In genomic region chr10:86335831-86336230, GRCh38 we compare ENCODE assay signal across 21 cellular contexts. TPM values are rescaled to one million over a fixed set of nuclear protein-coding genes. Genes with fewer than 3 reads are reported as not detected.
"Had no signal": no experiment of that assay in that cellular context is flagged by ENCODE, and none has a peak within 500 bp of the region (broad histone marks: within the 10 kb centered on the region; RNA-seq: fewer than 3 reads in every experiment).

No MANE protein-coding gene starts in this region.

- H3K9me3 Mint-ChIP-seq: dendritic cell treated with granulocyte-macrophage colony-stimulating factor and Interleukin-4, amounts not matched to agents 40 ng/mL and 50 ng/mL, for 4 days; effector memory CD8-positive, alpha-beta T cell; immature natural killer cell; nephron had no signal

- H3K27me3 ChIP-seq: right lobe of liver had no signal

- DNase-seq: effector memory CD8-positive, alpha-beta T cell; immature natural killer cell; mesendoderm; naive B cell; occipital lobe; psoas muscle; retina; stimulated activated CD4-positive, alpha-beta T cell treated with anti-CD3 and anti-CD28 coated beads, Interleukin-12 subunit alpha, Interleukin-12 subunit beta, amount 100 ng/mL, for 4 hours; stimulated activated naive CD4-positive, alpha-beta T cell; stomach; trophoblast cell had no signal

- H3K4me3 Mint-ChIP-seq: dendritic cell treated with granulocyte-macrophage colony-stimulating factor and Interleukin-4, amounts not matched to agents 40 ng/mL and 50 ng/mL, for 4 days; effector memory CD8-positive, alpha-beta T cell; immature natural killer cell; naive B cell; nephron had no signal

- H3K27ac Mint-ChIP-seq: dendritic cell treated with granulocyte-macrophage colony-stimulating factor and Interleukin-4, amounts not matched to agents 40 ng/mL and 50 ng/mL, for 4 days; effector memory CD8-positive, alpha-beta T cell; immature natural killer cell; naive B cell; nephron had no signal

- H3K4me1 Mint-ChIP-seq: immature natural killer cell had no signal

- H3K4me3 ChIP-seq: esophagus muscularis mucosa, gastroesophageal sphincter, psoas muscle, right lobe of liver, skin epidermis, stomach had no signal

- H3K4me1 ChIP-seq: esophagus muscularis mucosa, gastroesophageal sphincter, parathyroid adenoma, psoas muscle, right lobe of liver, stomach had no signal

- H3K36me3 ChIP-seq: esophagus muscularis mucosa, gastroesophageal sphincter, right lobe of liver, stomach had no signal

- H3K36me3 Mint-ChIP-seq: immature natural killer cell, naive B cell had no signal

- H3K9me3 ChIP-seq: esophagus muscularis mucosa, gastroesophageal sphincter, psoas muscle, right lobe of liver, stomach had no signal

- H3K27ac ChIP-seq: epithelial cell of prostate, esophagus muscularis mucosa, gastroesophageal sphincter, parathyroid adenoma, psoas muscle, right lobe of liver, skin epidermis, stomach had no signal

RNA-seq across cellular contexts. Expression of gene GRID1, which starts 30.8 kb away (rescaled TPM):
- total RNA-seq: fibroblast of villous mesenchyme, lung microvascular endothelial cell had no signal
- polyA plus RNA-seq: immature natural killer cell had no signal
